1 cellular context compared by ENCODE assay signal in genomic region chr7:34396437-34397064, GRCh38.
A peak's percentile ranks its signal among the peaks of the same experiment; 100 is the strongest.
TF ChIP-seq lines count a peak whose summit lies in the region.

No MANE protein-coding gene starts in this region.

TF ChIP-seq in GM12878, 131 proteins besides CTCF, POLR2A, EP300 and RAD21 (continued from another document):
- TF ChIP-seq, protein P1, sequence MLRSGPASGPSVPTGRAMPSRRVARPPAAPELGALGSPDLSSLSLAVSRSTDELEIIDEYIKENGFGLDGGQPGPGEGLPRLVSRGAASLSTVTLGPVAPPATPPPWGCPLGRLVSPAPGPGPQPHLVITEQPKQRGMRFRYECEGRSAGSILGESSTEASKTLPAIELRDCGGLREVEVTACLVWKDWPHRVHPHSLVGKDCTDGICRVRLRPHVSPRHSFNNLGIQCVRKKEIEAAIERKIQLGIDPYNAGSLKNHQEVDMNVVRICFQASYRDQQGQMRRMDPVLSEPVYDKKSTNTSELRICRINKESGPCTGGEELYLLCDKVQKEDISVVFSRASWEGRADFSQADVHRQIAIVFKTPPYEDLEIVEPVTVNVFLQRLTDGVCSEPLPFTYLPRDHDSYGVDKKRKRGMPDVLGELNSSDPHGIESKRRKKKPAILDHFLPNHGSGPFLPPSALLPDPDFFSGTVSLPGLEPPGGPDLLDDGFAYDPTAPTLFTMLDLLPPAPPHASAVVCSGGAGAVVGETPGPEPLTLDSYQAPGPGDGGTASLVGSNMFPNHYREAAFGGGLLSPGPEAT (IDR thresholded peaks at IDR 0.05; ENCODE audit: low read depth) = peak; percentile 77; the same call in 1 of the 2 replicates
- TF ChIP-seq MTA2 (IDR thresholded peaks at IDR 0.05; ENCODE audit: low read depth) = peak; percentile 99
- no peak for TF ChIP-seq TCF7 (IDR thresholded peaks at IDR 0.05; ENCODE audit: borderline replicate concordance)
- TF ChIP-seq MYB (IDR thresholded peaks at IDR 0.05; ENCODE audit: borderline replicate concordance, low read depth, low read length) = no peak
- TF ChIP-seq SPI1 (IDR thresholded peaks at IDR 0.05; ENCODE audit: borderline replicate concordance, insufficient read depth, low read depth, low read length) = peak; percentile 77
- TF ChIP-seq EGR1 (IDR thresholded peaks at IDR 0.05; ENCODE audit: borderline replicate concordance in 1 of 2, low read depth in 2 of 2, low read length in 2 of 2) = no peak
- no peak for TF ChIP-seq CUX1 (IDR thresholded peaks at IDR 0.05; ENCODE audit: insufficient replicate concordance, low read depth, low read length)
- TF ChIP-seq BMI1 (IDR thresholded peaks at IDR 0.05; ENCODE audit: borderline replicate concordance) = peak; percentile 40; the same call in 1 of the 2 replicates
- no peak for TF ChIP-seq NKRF (conservative IDR thresholded peaks at IDR 0.05)
- TF ChIP-seq BHLHE40 (IDR thresholded peaks at IDR 0.05; ENCODE audit: borderline replicate concordance in 1 of 2, low read depth in 2 of 2, low read length in 1 of 2) = peak; percentile 21 to 31; a peak in 2 of 4 replicates
- TF ChIP-seq RFX5 (IDR thresholded peaks at IDR 0.05; ENCODE audit: low read depth, low read length) = no peak
- TF ChIP-seq RCOR1 (conservative IDR thresholded peaks at IDR 0.05; ENCODE audit: low read depth, low read length) = 0 out of 2 replicates have a peak, but pooled peaks have one; percentile 64
- TF ChIP-seq JUNB (IDR thresholded peaks at IDR 0.05) = peak; percentile 38; the same call in 1 of the 2 replicates
- TF ChIP-seq NR2F1 (conservative IDR thresholded peaks at IDR 0.05) = 0 out of 2 replicates have a peak, but pooled peaks have one; percentile 45
- peak; percentile 98 for TF ChIP-seq ATF7 (IDR thresholded peaks at IDR 0.05; ENCODE audit: low read depth)
- TF ChIP-seq ZNF384 (IDR thresholded peaks at IDR 0.05; ENCODE audit: borderline replicate concordance, low read depth, low read length) = peak; percentile 55; the same call in 1 of the 2 replicates
- TF ChIP-seq IKZF2 (IDR thresholded peaks at IDR 0.05) = peak; percentile 85 to 91
- peak; percentile 21; the same call in 1 of the 2 replicates for TF ChIP-seq JUND (IDR thresholded peaks at IDR 0.05; ENCODE audit: low read depth, low read length)
- no peak for TF ChIP-seq ZNF592 (IDR thresholded peaks at IDR 0.05)
- TF ChIP-seq, protein P2, sequence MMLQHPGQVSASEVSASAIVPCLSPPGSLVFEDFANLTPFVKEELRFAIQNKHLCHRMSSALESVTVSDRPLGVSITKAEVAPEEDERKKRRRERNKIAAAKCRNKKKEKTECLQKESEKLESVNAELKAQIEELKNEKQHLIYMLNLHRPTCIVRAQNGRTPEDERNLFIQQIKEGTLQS (IDR thresholded peaks at IDR 0.05; ENCODE audit: borderline replicate concordance, extremely low read depth, low read depth, low read length) = no peak
- TF ChIP-seq DPF2 (IDR thresholded peaks at IDR 0.05) = peak; percentile 89
- no peak for TF ChIP-seq ZSCAN29 (IDR thresholded peaks at IDR 0.05)
- TF ChIP-seq BCL11A (IDR thresholded peaks at IDR 0.05; ENCODE audit: low read depth, low read length) = 0 out of 2 replicates have a peak, but pooled peaks have one; percentile 18
- TF ChIP-seq IKZF1 (conservative IDR thresholded peaks at IDR 0.05) = peak; percentile 79
- TF ChIP-seq ZBED1 (IDR thresholded peaks at IDR 0.05; ENCODE audit: borderline replicate concordance) = no peak
- TF ChIP-seq EED (IDR thresholded peaks at IDR 0.05; ENCODE audit: low read depth) = no peak
- TF ChIP-seq NBN (IDR thresholded peaks at IDR 0.05) = 0 out of 2 replicates have a peak, but pooled peaks have one; percentile 33
- peak; percentile 61; the same call in 1 of the 2 replicates for TF ChIP-seq RUNX3 (IDR thresholded peaks at IDR 0.05; ENCODE audit: low read length)
